ENCODE assay signal across 1 cellular context in the genomic region with DNA sequence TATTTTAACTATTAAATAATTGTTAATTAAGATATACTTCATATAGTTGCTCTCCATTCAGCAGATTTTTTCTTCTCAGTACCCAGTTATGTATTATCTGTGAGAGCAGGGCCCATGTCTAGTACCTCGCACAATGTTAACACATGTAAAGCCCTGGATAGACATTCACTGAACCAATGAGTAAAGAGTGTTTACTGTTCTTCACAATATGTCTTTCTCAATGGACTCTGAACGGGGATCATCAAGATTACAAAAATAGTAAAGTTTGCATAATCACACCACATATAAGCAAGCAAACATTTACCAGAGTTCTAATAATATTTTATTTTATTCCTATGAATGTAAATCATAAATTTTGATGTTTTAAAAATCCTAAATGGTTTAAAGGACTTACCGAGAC.
TF ChIP-seq lines count a peak whose summit lies in the region.

No MANE protein-coding gene starts in this region.

TF ChIP-seq in HepG2, 621 proteins besides CTCF, POLR2A, EP300 and RAD21:
- TF ChIP-seq, protein P1, sequence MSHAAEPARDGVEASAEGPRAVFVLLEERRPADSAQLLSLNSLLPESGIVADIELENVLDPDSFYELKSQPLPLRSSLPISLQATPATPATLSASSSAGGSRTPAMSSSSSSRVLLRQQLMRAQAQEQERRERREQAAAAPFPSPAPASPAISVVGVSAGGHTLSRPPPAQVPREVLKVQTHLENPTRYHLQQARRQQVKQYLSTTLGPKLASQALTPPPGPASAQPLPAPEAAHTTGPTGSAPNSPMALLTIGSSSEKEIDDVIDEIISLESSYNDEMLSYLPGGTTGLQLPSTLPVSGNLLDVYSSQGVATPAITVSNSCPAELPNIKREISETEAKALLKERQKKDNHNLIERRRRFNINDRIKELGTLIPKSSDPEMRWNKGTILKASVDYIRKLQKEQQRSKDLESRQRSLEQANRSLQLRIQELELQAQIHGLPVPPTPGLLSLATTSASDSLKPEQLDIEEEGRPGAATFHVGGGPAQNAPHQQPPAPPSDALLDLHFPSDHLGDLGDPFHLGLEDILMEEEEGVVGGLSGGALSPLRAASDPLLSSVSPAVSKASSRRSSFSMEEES (CRISPR knock-in tag; IDR thresholded peaks at IDR 0.05): no peak
- TF ChIP-seq, protein P2, sequence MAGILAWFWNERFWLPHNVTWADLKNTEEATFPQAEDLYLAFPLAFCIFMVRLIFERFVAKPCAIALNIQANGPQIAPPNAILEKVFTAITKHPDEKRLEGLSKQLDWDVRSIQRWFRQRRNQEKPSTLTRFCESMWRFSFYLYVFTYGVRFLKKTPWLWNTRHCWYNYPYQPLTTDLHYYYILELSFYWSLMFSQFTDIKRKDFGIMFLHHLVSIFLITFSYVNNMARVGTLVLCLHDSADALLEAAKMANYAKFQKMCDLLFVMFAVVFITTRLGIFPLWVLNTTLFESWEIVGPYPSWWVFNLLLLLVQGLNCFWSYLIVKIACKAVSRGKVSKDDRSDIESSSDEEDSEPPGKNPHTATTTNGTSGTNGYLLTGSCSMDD (CRISPR knock-in tag; IDR thresholded peaks at IDR 0.05): no peak
- TF ChIP-seq HNF4A (CRISPR knock-in tag; IDR thresholded peaks at IDR 0.05): peak; percentile 40
- no peak for TF ChIP-seq ARHGAP35 (CRISPR knock-in tag; IDR thresholded peaks at IDR 0.05; ENCODE audit: borderline replicate concordance)
- no peak for TF ChIP-seq ZNF17 (CRISPR knock-in tag; IDR thresholded peaks at IDR 0.05)
